In genomic region chr4:89615056-89615455, GRCh38 we compare ENCODE assay signal across 25 cellular contexts.
"Had no signal": no experiment of that assay in that cellular context is flagged by ENCODE, and none has a peak within 500 bp of the region (broad histone marks: within the 10 kb centered on the region; RNA-seq: fewer than 3 reads in every experiment).

No MANE protein-coding gene starts in this region.

- H3K4me3 ChIP-seq: MG63, SJSA1, SK-N-MC had no signal

- FAIRE-seq: HepG2 had no signal

- ATAC-seq: HepG2, Panc1 had no signal

- H3K9me3 ChIP-seq: MG63, SJSA1 had no signal

- H3K27ac ChIP-seq: SJSA1, SK-N-MC had no signal

- H3K27me3 ChIP-seq: MG63 had no signal

- DNase-seq: IMR-90, Karpas-422, KG1, MG63, NCI-H1092, NCI-H1105 treated with DMSO at 0.1 percent for 48 hours, NCI-H1417 treated with DMSO at 0.1 percent for 48 hours, NCI-H146, NCI-H1694 treated with DMSO at 0.1 percent for 48 hours, NCI-H1930, NCI-H2081, NCI-H2107, NCI-H226, NCI-H446, NCI-H510A, NCI-H524 treated with DMSO at 0.1 percent for 48 hours, NCI-H69, NCI-H774, Right ventricle myocardium superior, RPMI8226, SIG-M5 had no signal

- H3K4me1 ChIP-seq: SJSA1 had no signal

- H3K36me3 ChIP-seq: MG63, SJSA1 had no signal
